19 cellular contexts compared by ENCODE assay signal in genomic region chr7:120156476-120156875, GRCh38.
DNase-seq lines count a peak whose midpoint lies in the region; ATAC-seq and TF ChIP-seq lines count a peak whose summit lies in the region.
"Had no signal": no experiment of that assay in that cellular context is flagged by ENCODE, and none has a peak within 500 bp of the region (broad histone marks: within the 10 kb centered on the region; RNA-seq: fewer than 3 reads in every experiment).

No MANE protein-coding gene starts in this region.

- H3K4me3 ChIP-seq in neural progenitor cell (no peak overlapping the region), GM23248 (no peak overlapping the region), mucosa of descending colon (no peak overlapping the region)
- H3K4me3 ChIP-seq: A549, BLaER1, K562 had no signal

- no peak for ATAC-seq in mucosa of descending colon
- ATAC-seq: A549, K562 had no signal

- H3K27ac ChIP-seq in neural progenitor cell (no peak overlapping the region), GM23248 (no peak overlapping the region)
- H3K27ac ChIP-seq: 22Rv1, A549, BLaER1, HL-60 had no signal

- H3K27me3 Mint-ChIP-seq in neural progenitor cell (ENCODE audit: insufficient read depth, low read depth): no peaks in the 10 kb centered on the region
- H3K27me3 Mint-ChIP-seq: CD4-positive, alpha-beta memory T cell had no signal

- 4 to 12% methylated on average over 1 of the region's 1 CpG for WGBS in GM23248 (ENCODE audit: low coverage in 1 of 2, low lambda C conversion rate in 2 of 2, missing lambda C conversion rate in 2 of 2), 2 experiments

- no peaks in the 10 kb centered on the region for H3K79me2 ChIP-seq in neural progenitor cell (ENCODE audit: low read depth)
- H3K79me2 ChIP-seq in GM23248 (ENCODE audit: insufficient read depth): no peaks in the 10 kb centered on the region

- intact Hi-C loops in mucosa of descending colon (cut with DNase I, micrococcal nuclease): no loop called here

- in situ Hi-C loops in GM23248 (cut with MboI): no loop called here

- no peak for TF ChIP-seq CTCF in neural progenitor cell (IDR thresholded peaks at IDR 0.05)
- TF ChIP-seq CTCF in mucosa of descending colon (IDR thresholded peaks at IDR 0.05): no peak

- no peaks in the 10 kb centered on the region for H3K9me3 Mint-ChIP-seq in neural progenitor cell

- no peaks in the 10 kb centered on the region for H4K20me1 ChIP-seq in neural progenitor cell (ENCODE audit: low read depth)
- no peaks in the 10 kb centered on the region for H4K20me1 ChIP-seq in GM23248 (ENCODE audit: insufficient read depth)
- H4K20me1 ChIP-seq: BLaER1 had no signal

- H3K4me3 Mint-ChIP-seq in neural progenitor cell: no peak overlapping the region
- H3K4me3 Mint-ChIP-seq: CD14-positive monocyte; CD4-positive, alpha-beta memory T cell had no signal

- DNase-seq in NCI-H1417 (lab: John Stamatoyannopoulos, UW): peak in 2 of 3 experiments; percentile 3 to 65
- DNase-seq in NCI-H1417 treated with DMSO at 0.1 percent for 48 hours (lab: John Stamatoyannopoulos, UW): no peak
- peak; percentile 29 for DNase-seq in cerebellum (ENCODE audit: low spot score)
- no peak for DNase-seq in neural progenitor cell (ENCODE audit: low spot score)
- no peak for DNase-seq in GM23248
- DNase-seq in iPS-NIHi11 (ENCODE audit: low spot score): no peak
- DNase-seq in mucosa of descending colon: no peak
- DNase-seq: CD4-positive, alpha-beta memory T cell; DMS153; DMS79; GF-D8; HCEC 1CT; IMR-90 had no signal

- H3K4me2 ChIP-seq in neural progenitor cell (no peak overlapping the region), GM23248 (ENCODE audit: unreplicated experiment) (no peak overlapping the region)
- H3K4me2 ChIP-seq: A549, BLaER1 had no signal

- H3K9ac ChIP-seq in neural progenitor cell: no peak overlapping the region
- no peak overlapping the region for H3K9ac ChIP-seq in GM23248
- H3K9ac ChIP-seq: BLaER1 had no signal

- no peak overlapping the region for H3K27ac Mint-ChIP-seq in neural progenitor cell
- H3K27ac Mint-ChIP-seq: CD14-positive monocyte; CD4-positive, alpha-beta memory T cell had no signal

- H3F3A ChIP-seq in neural progenitor cell (ENCODE audit: low read depth): no peaks in the 10 kb centered on the region
- H3F3A ChIP-seq in GM23248 (ENCODE audit: insufficient read depth): no peaks in the 10 kb centered on the region

- H3K36me3 ChIP-seq in neural progenitor cell (no peaks in the 10 kb centered on the region), GM23248 (ENCODE audit: low read depth) (no peaks in the 10 kb centered on the region), mucosa of descending colon (ENCODE audit: low read depth) (no peaks in the 10 kb centered on the region)
- H3K36me3 ChIP-seq: BLaER1 had no signal

- no peaks in the 10 kb centered on the region for H3K4me1 ChIP-seq in neural progenitor cell
- no peaks in the 10 kb centered on the region for H3K4me1 ChIP-seq in GM23248 (ENCODE audit: insufficient read depth)
- H3K4me1 ChIP-seq in mucosa of descending colon (ENCODE audit: low read depth): no peaks in the 10 kb centered on the region
- H3K4me1 ChIP-seq: A549, BLaER1 had no signal

- peak overlapping the region; percentile 32 for H2AFZ ChIP-seq in neural progenitor cell (replicated peaks)
- no peak overlapping the region for H2AFZ ChIP-seq in GM23248

- H3K9me3 ChIP-seq in neural progenitor cell (ENCODE audit: low read depth): no peaks in the 10 kb centered on the region
- H3K9me3 ChIP-seq in GM23248 (ENCODE audit: low read depth): no peaks in the 10 kb centered on the region
- H3K9me3 ChIP-seq in mucosa of descending colon: no peaks in the 10 kb centered on the region
- H3K9me3 ChIP-seq: A549, BLaER1 had no signal

- H3K4me1 Mint-ChIP-seq in neural progenitor cell: no peaks in the 10 kb centered on the region
- H3K4me1 Mint-ChIP-seq: CD14-positive monocyte; CD4-positive, alpha-beta memory T cell had no signal

- no peaks in the 10 kb centered on the region for H3K9me2 ChIP-seq in GM23248 (ENCODE audit: insufficient read depth)

- H3K27me3 ChIP-seq in neural progenitor cell: no peaks in the 10 kb centered on the region
- H3K27me3 ChIP-seq in GM23248 (replicated peaks; ENCODE audit: insufficient read depth): no peaks in the 10 kb centered on the region
- H3K27me3 ChIP-seq: BLaER1 had no signal

- no peaks in the 10 kb centered on the region for H3K36me3 Mint-ChIP-seq in neural progenitor cell
- H3K36me3 Mint-ChIP-seq: CD14-positive monocyte; CD4-positive, alpha-beta memory T cell had no signal

Comparison
In these comparisons a context has a peak if more than half of its experiments do, and no peak if none do; other contexts are left out.
1. DNase-seq: peak in NCI-H1417 (2 of 3) and cerebellum (single experiment); none in NCI-H1417 treated with DMSO at 0.1 percent for 48 hours (single experiment), neural progenitor cell (single experiment), GM23248 (single experiment), iPS-NIHi11 (single experiment) and mucosa of descending colon (0 of 3).